In the genomic region with DNA sequence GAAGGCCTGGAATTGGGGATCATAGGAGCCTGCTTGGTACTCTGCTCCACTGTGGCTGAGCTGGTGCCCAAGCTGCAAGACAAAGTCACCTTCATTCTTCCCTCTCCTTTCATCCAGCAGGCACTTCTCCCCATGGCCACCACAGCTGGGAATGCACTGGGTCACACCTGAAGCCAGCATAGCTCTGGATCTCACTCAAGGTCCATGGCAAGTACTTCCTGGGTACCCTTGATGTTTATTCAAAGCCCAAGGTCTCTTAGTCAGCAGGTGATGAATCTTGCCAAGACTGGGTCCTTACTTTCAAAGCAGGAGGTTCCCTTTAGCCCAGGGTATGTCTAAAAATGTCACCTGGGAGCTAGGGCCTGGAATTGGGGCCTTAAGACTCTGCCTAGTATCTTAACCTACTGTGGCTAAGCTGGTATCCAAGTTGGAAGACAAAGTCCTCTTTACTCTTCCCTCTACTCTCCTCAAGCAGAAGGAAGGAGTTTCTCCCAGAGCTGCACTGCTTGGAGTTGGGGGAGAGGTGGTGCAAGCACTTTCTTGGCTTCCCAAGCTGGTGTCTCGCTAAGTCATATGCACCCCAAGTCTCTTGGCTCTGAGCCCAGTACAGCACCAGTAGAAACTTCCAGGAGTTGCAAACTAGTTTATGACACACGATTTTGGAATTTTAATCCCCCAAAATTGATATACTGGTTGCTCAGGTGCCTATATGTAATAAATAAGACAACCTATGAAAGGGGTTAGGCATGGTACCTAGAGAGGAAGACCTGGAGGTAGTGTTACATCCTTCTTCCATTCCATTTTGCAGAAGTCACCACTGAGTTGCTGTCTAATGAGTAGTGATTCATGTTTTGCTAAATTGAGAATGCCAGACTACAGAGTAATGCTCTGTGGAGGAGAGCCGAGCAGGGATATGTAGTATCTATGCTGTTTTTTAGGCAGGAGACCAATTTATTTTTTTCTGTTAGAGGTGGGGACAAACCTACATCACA, we compare ENCODE assay signal across 20 cellular contexts. TPM values are rescaled to one million over a fixed set of nuclear protein-coding genes. Genes with fewer than 3 reads are reported as not detected.
DNase-seq lines count a peak whose midpoint lies in the region; ATAC-seq and TF ChIP-seq lines count a peak whose summit lies in the region.
"Had no signal": no experiment of that assay in that cellular context is flagged by ENCODE, and none has a peak within 500 bp of the region (broad histone marks: within the 10 kb centered on the region; RNA-seq: fewer than 3 reads in every experiment).

No MANE protein-coding gene starts in this region.

- no peaks in the 10 kb centered on the region for H3K36me3 ChIP-seq in PC-3 (ENCODE audit: low read depth, low read length)
- H3K36me3 ChIP-seq in osteoblast (ENCODE audit: insufficient read depth, low read length) = no peaks in the 10 kb centered on the region
- H3K36me3 ChIP-seq: adrenal gland, transverse colon had no signal

- H3K4me3 ChIP-seq in PC-3 (ENCODE audit: low read length) = no peak overlapping the region
- no peak overlapping the region for H3K4me3 ChIP-seq in epithelial cell of esophagus (ENCODE audit: low read length)
- no peak overlapping the region for H3K4me3 ChIP-seq in osteoblast (ENCODE audit: insufficient read depth, low read length)
- H3K4me3 ChIP-seq: adrenal gland, mucosa of descending colon, SK-N-MC, transverse colon had no signal

- H4K20me1 ChIP-seq in PC-3 (ENCODE audit: low read length) = no peaks in the 10 kb centered on the region
- H4K20me1 ChIP-seq in osteoblast (ENCODE audit: insufficient read depth, low read length) = peaks cover 3% of the 10 kb centered on the region

- H3K9me2 ChIP-seq in PC-3 (replicated peaks; ENCODE audit: low read length) = no peaks in the 10 kb centered on the region

- H2AFZ ChIP-seq in PC-3 (ENCODE audit: low read length) = no peak overlapping the region
- H2AFZ ChIP-seq in osteoblast (ENCODE audit: low read length) = no peak overlapping the region

- no peaks in the 10 kb centered on the region for H3K9me3 ChIP-seq in PC-3 (ENCODE audit: low read length)
- H3K9me3 ChIP-seq in osteoblast (ENCODE audit: low read depth, low read length) = no peaks in the 10 kb centered on the region
- H3K9me3 ChIP-seq: adrenal gland, mucosa of descending colon, transverse colon had no signal

- POLR2A ChIA-PET in PC-3 (lab: Charles Lee; ENCODE audit: unreplicated experiment) = no interaction called here

- no peak overlapping the region for H3K9ac ChIP-seq in PC-3 (ENCODE audit: low read length)

- CTCF ChIA-PET in PC-3 (lab: Charles Lee) = interaction anchor here (0.6 kb wide), 2 partner anchors 8 to 1733 kb away, joined by 3 read pairs; no protein-coding TSS in a partner anchor

- H3F3A ChIP-seq in PC-3 (ENCODE audit: low read length, unreplicated experiment) = no peaks in the 10 kb centered on the region

- no peak overlapping the region for H3K27ac ChIP-seq in PC-3 (ENCODE audit: low read length)
- no peak overlapping the region for H3K27ac ChIP-seq in osteoblast (ENCODE audit: low read depth, low read length)
- H3K27ac ChIP-seq: adrenal gland, SK-N-MC, transverse colon had no signal

- peaks cover 16% of the 10 kb centered on the region for H3K4me1 ChIP-seq in PC-3 (ENCODE audit: insufficient read depth, low read length)
- peaks cover 13% of the 10 kb centered on the region for H3K4me1 ChIP-seq in osteoblast (ENCODE audit: insufficient read depth, low read length)
- H3K4me1 ChIP-seq: adrenal gland, transverse colon had no signal

- peak; percentile 59 for DNase-seq in ELR (ENCODE audit: low read depth)
- DNase-seq in PC-3 = peak; percentile 60
- DNase-seq in epithelial cell of esophagus (ENCODE audit: low read depth) = peak; percentile 68
- DNase-seq in osteoblast (ENCODE audit: insufficient read length, low spot score, missing footprints) = peak; percentile 62
- no peak for DNase-seq in activated naive CD4-positive, alpha-beta T cell (lab: John Stamatoyannopoulos, UW)
- no peak for DNase-seq in AML-193 (lab: John Stamatoyannopoulos, UW)
- DNase-seq: activated CD4-positive, CD25-positive, alpha-beta regulatory T cell; adrenal gland; endodermal cell; left colon; mucosa of descending colon; NCI-H1436; NCI-H774; OCI-M1; stimulated activated naive CD4-positive, alpha-beta T cell treated with Interleukin-2 at 50 U/mL for 16 hours; transverse colon had no signal

- H3K4me2 ChIP-seq in PC-3 (ENCODE audit: low read length) (no peak overlapping the region), osteoblast (ENCODE audit: insufficient read depth, low read length) (no peak overlapping the region)

- H3K27me3 ChIP-seq in PC-3 (ENCODE audit: low read length) = no peaks in the 10 kb centered on the region
- H3K27me3 ChIP-seq in osteoblast (ENCODE audit: insufficient read depth, low read length) = no peaks in the 10 kb centered on the region
- H3K27me3 ChIP-seq: adrenal gland, transverse colon had no signal

- H3K79me2 ChIP-seq in PC-3 (ENCODE audit: low read length) (no peaks in the 10 kb centered on the region), osteoblast (ENCODE audit: insufficient read depth, low read length) (peaks cover 18% of the 10 kb centered on the region)

- BruUV-seq in PC-3 (replicated peaks; lab: Mats Ljungman, UMichigan) = no TSS peak

- intact Hi-C loops in PC-3 (cut with micrococcal nuclease) = no loop called here

- no peak for TF ChIP-seq CTCF in PC-3 (conservative IDR thresholded peaks at IDR 0.05; ENCODE audit: low read depth, low read length)
- TF ChIP-seq CTCF in epithelial cell of esophagus (IDR thresholded peaks at IDR 0.05; ENCODE audit: insufficient read depth, low read depth, low read length, missing control alignments) = no peak
- TF ChIP-seq CTCF in osteoblast (IDR thresholded peaks at IDR 0.05; ENCODE audit: extremely low read depth, low read depth, low read length) = no peak

- ATAC-seq in PC-3 (no peak; the same call in 1 of the 2 replicates), HG03039 (IDR thresholded peaks at IDR 0.05; ENCODE audit: unreplicated experiment) (no peak), HG03460 (IDR thresholded peaks at IDR 0.05; ENCODE audit: unreplicated experiment) (no peak)
- ATAC-seq: left colon, mucosa of descending colon, sciatic nerve had no signal

RNA-seq across cellular contexts. Expression of gene SLC4A4, which starts 4.6 kb away (rescaled TPM):
- total RNA-seq in PC-3 (2014; rRNA removed) = 0.47 and 0.52 TPM in 2 replicates
- 13.0 and 24.8 TPM in 2 replicates for total RNA-seq in osteoblast

Comparison
In these comparisons a context has a peak if more than half of its experiments do, and no peak if none do; other contexts are left out.
1. DNase-seq: peak in ELR (single experiment), PC-3 (single experiment), epithelial cell of esophagus (single experiment) and osteoblast (single experiment); none in activated naive CD4-positive, alpha-beta T cell (0 of 4) and AML-193 (0 of 2).